In genomic region chr9:137619240-137620090, GRCh38 we compare ENCODE assay signal across 8 cellular contexts. TPM values are rescaled to one million over a fixed set of nuclear protein-coding genes. Genes with fewer than 3 reads are reported as not detected.
A peak's percentile ranks its signal among the peaks of the same experiment; 100 is the strongest.
DNase-seq lines count a peak whose midpoint lies in the region; ATAC-seq, FAIRE-seq and TF ChIP-seq lines count a peak whose summit lies in the region.

No MANE protein-coding gene starts in this region.

- H3K27ac ChIP-seq in AG04450 (ENCODE audit: low read depth, low read length) = peak overlapping the region; percentile 70
- peak overlapping the region; percentile 34 for H3K27ac ChIP-seq in SK-N-MC
- H3K27ac ChIP-seq in liver (ENCODE audit: low read depth in 1 of 2, low read length in 2 of 2) = peak overlapping the region; percentile 75 to 79
- H3K27ac ChIP-seq in suprapubic skin = peak overlapping the region; percentile 91

- POLR2A ChIA-PET in AG04450 (lab: Yijun Ruan, JAX) = interaction anchor here (0.6 to 1.9 kb wide), 4 partner anchors 10 to 118 kb away, joined by 3 to 9 read pairs (median 3); partner anchors contain the start of gene ARRDC1

- H3K4me1 ChIP-seq in liver (ENCODE audit: control insufficient read depth in 4 of 4, insufficient read depth in 4 of 4, low read length in 3 of 4) (peaks cover 10 to 46% (median 37%) of the 10 kb centered on the region in 4 donors), suprapubic skin (peaks cover 54% of the 10 kb centered on the region)

- H3K4me3 ChIP-seq in AG04450 (ENCODE audit: low read depth, low read length) = peak overlapping the region; percentile 66
- peak overlapping the region; percentile 99 for H3K4me3 ChIP-seq in SK-N-MC
- peak overlapping the region; percentile 74 to 95 (median 91) for H3K4me3 ChIP-seq in liver (ENCODE audit: low read depth in 1 of 3, low read length in 3 of 3)
- peak overlapping the region; percentile 80 for H3K4me3 ChIP-seq in suprapubic skin

- no peak for DNase-seq in AG04450 (ENCODE audit: low read depth, low spot score)
- DNase-seq in GM12892 (ENCODE audit: insufficient read length) = peak; percentile 52
- no peak for DNase-seq in SK-N-MC (ENCODE audit: low read depth, low spot score)
- DNase-seq in cerebellum (ENCODE audit: low spot score) = peak; percentile 40
- no peak for DNase-seq in suprapubic skin (ENCODE audit: low spot score in 2 of 2)
- DNase-seq in SIG-M5 (lab: John Stamatoyannopoulos, UW) = no peak

- peak; percentile 14 for ATAC-seq in HG03025 (IDR thresholded peaks at IDR 0.05; ENCODE audit: low FRiP score, unreplicated experiment)

- TF ChIP-seq EP300 in suprapubic skin (IDR thresholded peaks at IDR 0.05) = no peak

- no peak for TF ChIP-seq POLR2A in GM12892 (IDR thresholded peaks at IDR 0.05; ENCODE audit: low read depth, low read length)
- TF ChIP-seq POLR2A in suprapubic skin (IDR thresholded peaks at IDR 0.05) = no peak

- WGBS in liver = under 1% methylated on average over 58 of the region's 58 CpGs
- WGBS in suprapubic skin = under 1% methylated on average over 28 of the region's 58 CpGs

- CTCF ChIA-PET in AG04450 (lab: Charles Lee) = interaction anchor here (0.6 kb wide), 1 partner anchor 74 kb away, joined by 3 read pairs; no protein-coding TSS in a partner anchor

- TF ChIP-seq RAD21 in liver (IDR thresholded peaks at IDR 0.05) = no peak

- peak overlapping the region; percentile 94 for H3K9ac ChIP-seq in SK-N-MC (ENCODE audit: insufficient read length)
- peak overlapping the region; percentile 30 to 36 for H3K9ac ChIP-seq in liver (ENCODE audit: low read depth in 1 of 2, low read length in 2 of 2)

- TF ChIP-seq CTCF in AG04450 (IDR thresholded peaks at IDR 0.05; ENCODE audit: low read depth, low read length) = no peak
- TF ChIP-seq CTCF in liver (IDR thresholded peaks at IDR 0.05; ENCODE audit: low read depth, low read length, missing input control) = no peak
- no peak for TF ChIP-seq CTCF in suprapubic skin (IDR thresholded peaks at IDR 0.05)

- H3K9me3 ChIP-seq in AG04450 (ENCODE audit: control insufficient read depth, insufficient read depth, low read length) (peaks cover 5% of the 10 kb centered on the region; the same call in 1 of the 2 replicates), SK-N-MC (ENCODE audit: low read depth, low read length) (no peaks in the 10 kb centered on the region), liver (ENCODE audit: control insufficient read depth in 4 of 4, low read length in 3 of 4) (no peaks in the 10 kb centered on the region), suprapubic skin (no peaks in the 10 kb centered on the region)

- peak; percentile 64 for FAIRE-seq in GM12892 (lab: Jason Lieb, UNC)

- peaks cover 19% of the 10 kb centered on the region for H3K36me3 ChIP-seq in SK-N-MC (ENCODE audit: insufficient read depth, low read length)
- H3K36me3 ChIP-seq in liver (ENCODE audit: control insufficient read depth in 4 of 4, insufficient read depth in 3 of 4, low read depth in 1 of 4, low read length in 3 of 4) = peaks cover 0 to 9% (median 5%) of the 10 kb centered on the region in 4 donors
- H3K36me3 ChIP-seq in suprapubic skin = peaks cover 14% of the 10 kb centered on the region

- H3K27me3 ChIP-seq in AG04450 (ENCODE audit: control insufficient read depth, insufficient read depth, low read length) (no peaks in the 10 kb centered on the region), liver (ENCODE audit: control insufficient read depth in 4 of 4, insufficient read depth in 4 of 4, low read length in 3 of 4) (no peaks in the 10 kb centered on the region), suprapubic skin (no peaks in the 10 kb centered on the region)

TF ChIP-seq in liver, 16 proteins besides CTCF, POLR2A, EP300 and RAD21:
- TF ChIP-seq, protein P1, sequence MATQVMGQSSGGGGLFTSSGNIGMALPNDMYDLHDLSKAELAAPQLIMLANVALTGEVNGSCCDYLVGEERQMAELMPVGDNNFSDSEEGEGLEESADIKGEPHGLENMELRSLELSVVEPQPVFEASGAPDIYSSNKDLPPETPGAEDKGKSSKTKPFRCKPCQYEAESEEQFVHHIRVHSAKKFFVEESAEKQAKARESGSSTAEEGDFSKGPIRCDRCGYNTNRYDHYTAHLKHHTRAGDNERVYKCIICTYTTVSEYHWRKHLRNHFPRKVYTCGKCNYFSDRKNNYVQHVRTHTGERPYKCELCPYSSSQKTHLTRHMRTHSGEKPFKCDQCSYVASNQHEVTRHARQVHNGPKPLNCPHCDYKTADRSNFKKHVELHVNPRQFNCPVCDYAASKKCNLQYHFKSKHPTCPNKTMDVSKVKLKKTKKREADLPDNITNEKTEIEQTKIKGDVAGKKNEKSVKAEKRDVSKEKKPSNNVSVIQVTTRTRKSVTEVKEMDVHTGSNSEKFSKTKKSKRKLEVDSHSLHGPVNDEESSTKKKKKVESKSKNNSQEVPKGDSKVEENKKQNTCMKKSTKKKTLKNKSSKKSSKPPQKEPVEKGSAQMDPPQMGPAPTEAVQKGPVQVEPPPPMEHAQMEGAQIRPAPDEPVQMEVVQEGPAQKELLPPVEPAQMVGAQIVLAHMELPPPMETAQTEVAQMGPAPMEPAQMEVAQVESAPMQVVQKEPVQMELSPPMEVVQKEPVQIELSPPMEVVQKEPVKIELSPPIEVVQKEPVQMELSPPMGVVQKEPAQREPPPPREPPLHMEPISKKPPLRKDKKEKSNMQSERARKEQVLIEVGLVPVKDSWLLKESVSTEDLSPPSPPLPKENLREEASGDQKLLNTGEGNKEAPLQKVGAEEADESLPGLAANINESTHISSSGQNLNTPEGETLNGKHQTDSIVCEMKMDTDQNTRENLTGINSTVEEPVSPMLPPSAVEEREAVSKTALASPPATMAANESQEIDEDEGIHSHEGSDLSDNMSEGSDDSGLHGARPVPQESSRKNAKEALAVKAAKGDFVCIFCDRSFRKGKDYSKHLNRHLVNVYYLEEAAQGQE (IDR thresholded peaks at IDR 0.05) = no peak
- TF ChIP-seq, protein P2, sequence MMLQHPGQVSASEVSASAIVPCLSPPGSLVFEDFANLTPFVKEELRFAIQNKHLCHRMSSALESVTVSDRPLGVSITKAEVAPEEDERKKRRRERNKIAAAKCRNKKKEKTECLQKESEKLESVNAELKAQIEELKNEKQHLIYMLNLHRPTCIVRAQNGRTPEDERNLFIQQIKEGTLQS (IDR thresholded peaks at IDR 0.05) = no peak
- TF ChIP-seq YY1 (IDR thresholded peaks at IDR 0.05) = peak; percentile 44
- TF ChIP-seq, protein P3, sequence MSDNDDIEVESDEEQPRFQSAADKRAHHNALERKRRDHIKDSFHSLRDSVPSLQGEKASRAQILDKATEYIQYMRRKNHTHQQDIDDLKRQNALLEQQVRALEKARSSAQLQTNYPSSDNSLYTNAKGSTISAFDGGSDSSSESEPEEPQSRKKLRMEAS (IDR thresholded peaks at IDR 0.05) = no peak
- TF ChIP-seq, protein P4, sequence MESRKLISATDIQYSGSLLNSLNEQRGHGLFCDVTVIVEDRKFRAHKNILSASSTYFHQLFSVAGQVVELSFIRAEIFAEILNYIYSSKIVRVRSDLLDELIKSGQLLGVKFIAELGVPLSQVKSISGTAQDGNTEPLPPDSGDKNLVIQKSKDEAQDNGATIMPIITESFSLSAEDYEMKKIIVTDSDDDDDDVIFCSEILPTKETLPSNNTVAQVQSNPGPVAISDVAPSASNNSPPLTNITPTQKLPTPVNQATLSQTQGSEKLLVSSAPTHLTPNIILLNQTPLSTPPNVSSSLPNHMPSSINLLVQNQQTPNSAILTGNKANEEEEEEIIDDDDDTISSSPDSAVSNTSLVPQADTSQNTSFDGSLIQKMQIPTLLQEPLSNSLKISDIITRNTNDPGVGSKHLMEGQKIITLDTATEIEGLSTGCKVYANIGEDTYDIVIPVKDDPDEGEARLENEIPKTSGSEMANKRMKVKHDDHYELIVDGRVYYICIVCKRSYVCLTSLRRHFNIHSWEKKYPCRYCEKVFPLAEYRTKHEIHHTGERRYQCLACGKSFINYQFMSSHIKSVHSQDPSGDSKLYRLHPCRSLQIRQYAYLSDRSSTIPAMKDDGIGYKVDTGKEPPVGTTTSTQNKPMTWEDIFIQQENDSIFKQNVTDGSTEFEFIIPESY (IDR thresholded peaks at IDR 0.05) = no peak

RNA-seq across cellular contexts. Expression of gene EHMT1, which starts 0.7 kb away (rescaled TPM):
- polyA plus RNA-seq in AG04450 (2011; rRNA removed) (26.1 and 29.0 TPM in 2 replicates), liver (10 to 100 TPM; 16.1 to 17.1 TPM)
- 53.6 and 69.1 TPM in 2 replicates for polyA minus RNA-seq in AG04450 (2011; rRNA and poly(A)+ RNA removed)
- 41.5 TPM for polyA plus RNA-seq in GM12892 (2012; ENCODE audit: missing spikeins)
- total RNA-seq in cerebellum (70.7 TPM), liver (10 to 100 TPM; 37.5 to 48.2 TPM), suprapubic skin (100 to 1,000 TPM in 1 of 4 donors, 10 to 100 TPM in 3; 77.1 to 149 (median 86.6) TPM)

RNA-seq across cellular contexts. Expression of gene ARRDC1, which starts 14.0 kb away (rescaled TPM):
- 12.1 and 14.5 TPM in 2 replicates for polyA plus RNA-seq in AG04450 (2011; rRNA removed)
- 12.2 and 21.0 TPM in 2 replicates for polyA minus RNA-seq in AG04450 (2011; rRNA and poly(A)+ RNA removed)
- 15.8 TPM for polyA plus RNA-seq in GM12892 (2012; ENCODE audit: missing spikeins)
- 25.8 TPM for total RNA-seq in cerebellum
- 10 to 100 TPM in 1 of 2 donors, 1 to 10 TPM in 1; 9.8 to 31.6 TPM for total RNA-seq in liver
- 10 to 100 TPM; 19.9 to 26.9 TPM for polyA plus RNA-seq in liver
- total RNA-seq in suprapubic skin = 100 to 1,000 TPM in 1 of 4 donors, 10 to 100 TPM in 3; 79.2 to 143 (median 85.8) TPM

RNA-seq across cellular contexts. Expression of gene ZMYND19, which starts 29.2 kb away (rescaled TPM):
- polyA plus RNA-seq in AG04450 (2011; rRNA removed) (11.4 and 11.6 TPM in 2 replicates), liver (1 to 10 TPM; 2.4 to 7.0 TPM)
- polyA minus RNA-seq in AG04450 (2011; rRNA and poly(A)+ RNA removed) = 6.5 and 10.5 TPM in 2 replicates
- 26.2 TPM for polyA plus RNA-seq in GM12892 (2012; ENCODE audit: missing spikeins)
- total RNA-seq in cerebellum (12.7 TPM), liver (1 to 10 TPM; 7.0 to 7.1 TPM), suprapubic skin (10 to 100 TPM; 19.2 to 39.4 (median 28.3) TPM)

RNA-seq across cellular contexts. Expression of gene DPH7, which starts 40.7 kb away (rescaled TPM):
- polyA plus RNA-seq in AG04450 (2011; rRNA removed) (19.5 and 21.9 TPM in 2 replicates), liver (10 to 100 TPM in 1 of 2 donors, 1 to 10 TPM in 1; 7.9 to 15.1 TPM)
- 14.7 and 19.8 TPM in 2 replicates for polyA minus RNA-seq in AG04450 (2011; rRNA and poly(A)+ RNA removed)
- polyA plus RNA-seq in GM12892 (2012; ENCODE audit: missing spikeins) = 30.3 TPM
- total RNA-seq in cerebellum (34.2 TPM), liver (10 to 100 TPM in 1 of 2 donors, 1 to 10 TPM in 1; 9.4 to 18.9 TPM), suprapubic skin (10 to 100 TPM; 26.8 to 64.8 (median 34.1) TPM)

Comparison
In these comparisons a context has a peak if more than half of its experiments do, and no peak if none do; other contexts are left out.
1. DNase-seq: peak in GM12892 (single experiment) and cerebellum (single experiment); none in AG04450 (single experiment), SK-N-MC (single experiment), suprapubic skin (0 of 2) and SIG-M5 (single experiment).
2. H3K27ac ChIP-seq: peak in every context shown above with its lines; median percentile 91 in suprapubic skin; 77 in liver; 70 in AG04450; 34 in SK-N-MC.
3. Peak in every context shown above with its lines, with median percentiles within 50 percentile points of each other: H3K4me3 ChIP-seq.